ENCODE assay signal across 8 cellular contexts in the genomic region with DNA sequence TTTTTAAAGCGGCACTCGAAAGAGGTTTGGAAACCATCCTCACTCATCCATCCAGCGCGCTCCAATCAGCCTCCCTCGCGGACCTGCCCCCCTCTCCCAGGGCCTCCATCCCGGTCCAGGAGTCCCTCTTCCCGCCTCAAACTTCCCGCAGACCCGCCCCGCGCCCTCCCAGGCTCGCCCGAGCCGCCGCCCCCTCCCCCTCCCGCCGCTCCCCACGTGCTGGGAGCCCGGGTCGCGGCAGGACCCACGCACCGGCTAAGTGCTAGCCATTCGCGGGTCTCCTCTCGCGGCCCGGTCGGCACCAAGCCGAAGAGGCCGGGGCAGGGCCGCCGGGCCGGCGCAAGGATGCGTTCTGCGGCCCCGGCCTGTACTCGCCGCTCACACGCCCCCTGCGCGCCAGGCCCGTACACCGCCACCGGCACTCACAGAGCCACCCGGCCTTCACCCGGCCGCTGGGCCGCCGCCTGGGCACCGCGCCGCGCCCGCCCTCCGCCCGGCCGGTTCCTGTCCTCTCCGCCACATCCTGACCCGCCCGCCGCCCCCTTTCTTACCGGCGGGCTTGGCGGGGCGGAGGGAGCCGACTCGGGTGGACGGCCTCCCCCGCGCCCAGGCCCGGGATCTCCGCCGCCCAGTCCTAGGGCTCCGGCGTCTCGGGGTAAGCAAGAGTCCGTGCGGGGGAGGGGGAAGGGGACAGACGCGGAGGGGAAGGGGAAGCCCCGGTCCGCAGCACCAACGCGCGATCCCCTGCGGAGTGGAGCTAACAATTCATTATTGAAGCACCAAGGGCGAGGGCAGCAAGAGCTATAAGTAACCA. TPM values are rescaled to one million over a fixed set of nuclear protein-coding genes. Genes with fewer than 3 reads are reported as not detected.
DNase-seq lines count a peak whose midpoint lies in the region; ATAC-seq and TF ChIP-seq lines count a peak whose summit lies in the region.

No MANE protein-coding gene starts in this region.

- peak overlapping the region; percentile 95 for H3K27ac ChIP-seq in HUES6 (ENCODE audit: low read depth, low read length)

- peaks cover 76% of the 10 kb centered on the region for H3K4me1 Mint-ChIP-seq in brain

- H3K9me3 ChIP-seq in HUES6 (ENCODE audit: control insufficient read depth, insufficient read depth, low read depth, low read length) (no peaks in the 10 kb centered on the region), iPS-15b (ENCODE audit: control insufficient read depth, insufficient read depth, low read length) (no peaks in the 10 kb centered on the region)

- H3K36me3 ChIP-seq in HUES6 (ENCODE audit: control insufficient read depth, insufficient read depth, low read length) (peaks cover 28% of the 10 kb centered on the region), iPS-15b (ENCODE audit: control insufficient read depth, insufficient read depth, low read length) (peaks cover 6% of the 10 kb centered on the region)

- no peaks in the 10 kb centered on the region for H3K9me3 Mint-ChIP-seq in brain

- ATAC-seq in GM21447 (IDR thresholded peaks at IDR 0.05; ENCODE audit: unreplicated experiment): peak; percentile 19

- peaks cover 14% of the 10 kb centered on the region for H3K27me3 Mint-ChIP-seq in brain

- peak overlapping the region; percentile 94 for H3K4me3 ChIP-seq in HUES6 (ENCODE audit: low read depth, low read length)
- H3K4me3 ChIP-seq in iPS-15b (ENCODE audit: low read depth, low read length): peak overlapping the region; percentile 67
- H3K4me3 ChIP-seq in skeletal muscle cell (ENCODE audit: low read depth, low read length): peak overlapping the region; percentile 87

- H3K4me1 ChIP-seq in HUES6 (ENCODE audit: control insufficient read depth, insufficient read depth, low read length): peaks cover 5% of the 10 kb centered on the region; the same call in 1 of the 2 replicates
- no peaks in the 10 kb centered on the region for H3K4me1 ChIP-seq in iPS-15b (ENCODE audit: control insufficient read depth, insufficient read depth, low read length)

- no peaks in the 10 kb centered on the region for H3K27me3 ChIP-seq in HUES6 (ENCODE audit: control insufficient read depth, insufficient read depth, low read length)
- no peaks in the 10 kb centered on the region for H3K27me3 ChIP-seq in iPS-15b (ENCODE audit: control insufficient read depth, insufficient read depth, low read length)

- peak overlapping the region; percentile 89 for H3K9ac ChIP-seq in HUES6 (ENCODE audit: low read length)
- H3K9ac ChIP-seq in iPS-15b (ENCODE audit: low read depth, low read length): no peak overlapping the region

- TF ChIP-seq CTCF in brain (conservative IDR thresholded peaks at IDR 0.05): no peak

- DNase-seq in DMS53 treated with DMSO at 0.1 percent for 48 hours (lab: John Stamatoyannopoulos, UW; ENCODE audit: unreplicated experiment) (peak; percentile 12), T-helper 1 cell (peak in 4 of 5 donors; percentile 22 to 41 (median 29)), skeletal muscle cell (ENCODE audit: low read depth) (peak; percentile 37), DMS79 treated with DMSO at 0.1 percent for 48 hours (lab: John Stamatoyannopoulos, UW) (no peak)

- H3K27ac Mint-ChIP-seq in brain: peak overlapping the region; percentile 99 to 100 (median 100)

- H3K36me3 Mint-ChIP-seq in brain: peaks cover 38% of the 10 kb centered on the region

- H3K4me3 Mint-ChIP-seq in brain: peak overlapping the region; percentile 94 to 99 (median 98)

RNA-seq across cellular contexts. Expression of a gene that starts 0.6 kb away (rescaled TPM):
- 2.7 TPM for polyA plus RNA-seq in brain (ENCODE audit: insufficient read depth, low read depth, low replicate concordance)
